8 cellular contexts compared by ENCODE assay signal in genomic region chr10:987635-987905, GRCh38. TPM values are rescaled to one million over a fixed set of nuclear protein-coding genes. Genes with fewer than 3 reads are reported as not detected.
A peak's percentile ranks its signal among the peaks of the same experiment; 100 is the strongest.
DNase-seq lines count a peak whose midpoint lies in the region; ATAC-seq, FAIRE-seq and TF ChIP-seq lines count a peak whose summit lies in the region.

No MANE protein-coding gene starts in this region.

- CTCF ChIA-PET in CD4-positive, alpha-beta T cell (lab: Charles Lee): interaction anchor here (0.7 to 2.1 kb wide), 2 partner anchors 57 to 122 kb away, joined by 3 to 7 read pairs; no protein-coding TSS in a partner anchor
- CTCF ChIA-PET in K562 (lab: Yijun Ruan, JAX; ENCODE audit: low intra/inter-chr PET ratio): no interaction called here

- no peak for TF ChIP-seq CTCF in CD4-positive, alpha-beta T cell (IDR thresholded peaks at IDR 0.05)
- no peak for TF ChIP-seq CTCF in K562 (IDR thresholded peaks at IDR 0.05 in 2 of 3, conservative IDR thresholded peaks at IDR 0.05 in 1 of 3; ENCODE audit: insufficient read depth in 2 of 3, low read depth in 1 of 3, low read length in 3 of 3)
- TF ChIP-seq CTCF in right lobe of liver (IDR thresholded peaks at IDR 0.05): no peak

- POLR2A ChIA-PET in CD4-positive, alpha-beta T cell (lab: Charles Lee): interaction anchor here (0.6 to 2.9 kb wide), 7 partner anchors 9 to 68 kb away, joined by 3 to 21 read pairs (median 5); partner anchors contain the start of genes IDI1, LARP4B and WDR37
- POLR2A ChIA-PET in K562 (lab: Yijun Ruan, JAX): interaction anchor here (0.6 to 2.6 kb wide), 14 partner anchors 9 to 114 kb away, joined by 3 to 20 read pairs (median 4); no protein-coding TSS in a partner anchor

- no peak for DNase-seq in CD4-positive, alpha-beta T cell
- DNase-seq in HTR-8/SVneo (ENCODE audit: insufficient read length, low spot score) (peak; percentile 25), K562 (ENCODE audit: extremely low read depth in 1 of 4, low spot score in 3 of 4) (no peak), right lobe of liver (no peak), NCI-H526 treated with DMSO at 0.1 percent for 48 hours (lab: John Stamatoyannopoulos, UW) (no peak), NCI-H82 treated with DMSO at 0.1 percent for 48 hours (lab: John Stamatoyannopoulos, UW; ENCODE audit: unreplicated experiment) (no peak)
- DNase-seq in stimulated activated CD4-positive, alpha-beta T cell treated with anti-CD3 and anti-CD28 coated beads, Interleukin-2, amount 100 ng/mL, for 24 hours: no peak

- peak overlapping the region; percentile 100 for H3K4me3 Mint-ChIP-seq in CD4-positive, alpha-beta T cell

- TF ChIP-seq RAD21 in K562 (CRISPR knock-in tag; conservative IDR thresholded peaks at IDR 0.05 in 1 of 2, IDR thresholded peaks at IDR 0.05 in 1 of 2): no peak

- no peak for TF ChIP-seq EP300 in K562 (IDR thresholded peaks at IDR 0.05; ENCODE audit: low read length)

- FAIRE-seq in HTR-8/SVneo (lab: Jason Lieb, UNC): no peak
- FAIRE-seq in K562 (lab: Jason Lieb, UNC): no peak

- no peaks in the 10 kb centered on the region for H3K27me3 Mint-ChIP-seq in CD4-positive, alpha-beta T cell

- WGBS in K562 (ENCODE audit: insufficient coverage, low coverage, missing lambda C conversion rate): 5% methylated on average over 10 of the region's 10 CpGs
- WGBS in right lobe of liver (ENCODE audit: insufficient coverage, low coverage, low lambda C conversion rate, missing lambda C conversion rate): 1% methylated on average over 10 of the region's 10 CpGs
- 3% methylated on average over 10 of the region's 10 CpGs for WGBS in urinary bladder

- in situ Hi-C loops in K562 (cut with MboI): loop anchor here (5.0 kb wide), 1 partner anchor 55 kb away; the partner anchor contains the start of gene LARP4B

- H3K27ac ChIP-seq in CD4-positive, alpha-beta T cell (ENCODE audit: low read depth, low read length): peak overlapping the region; percentile 73
- H3K27ac ChIP-seq in K562 (ENCODE audit: extremely low read depth, low read depth, low read length) (peak overlapping the region; percentile 93), right lobe of liver (peak overlapping the region; percentile 63 to 82 (median 81)), urinary bladder (ENCODE audit: low read depth) (peak overlapping the region; percentile 93)

- peaks cover 34% of the 10 kb centered on the region for H3K36me3 Mint-ChIP-seq in CD4-positive, alpha-beta T cell (ENCODE audit: low read depth)

- peak overlapping the region; percentile 99 for H3K27ac Mint-ChIP-seq in CD4-positive, alpha-beta T cell

- BruUV-seq in K562 (replicated peaks; lab: Mats Ljungman, UMichigan): no TSS peak

- H3K9ac ChIP-seq in K562 (ENCODE audit: insufficient read depth in 1 of 2, low read depth in 2 of 2, low read length in 2 of 2): peak overlapping the region; percentile 97 to 99

- peaks cover 54% of the 10 kb centered on the region for H3K79me2 ChIP-seq in K562 (ENCODE audit: control insufficient read depth, insufficient read depth, low read length)

- H2AFZ ChIP-seq in K562 (ENCODE audit: low read depth, low read length): peak overlapping the region; percentile 77

- H3K27me3 ChIP-seq in CD4-positive, alpha-beta T cell (ENCODE audit: control insufficient read depth, insufficient read depth, low read length): no peaks in the 10 kb centered on the region
- H3K27me3 ChIP-seq in K562 (ENCODE audit: control insufficient read depth in 2 of 2, insufficient read depth in 2 of 2, low read length in 2 of 2) (no peaks in the 10 kb centered on the region), right lobe of liver (no peaks in the 10 kb centered on the region)

- peaks cover 22 to 31% of the 10 kb centered on the region in 2 experiments for H3K4me1 ChIP-seq in K562 (replicated peaks in 1 of 2; ENCODE audit: control insufficient read depth in 2 of 2, insufficient read depth in 2 of 2, low read length in 2 of 2)
- peaks cover 0 to 24% (median 5%) of the 10 kb centered on the region in 4 donors for H3K4me1 ChIP-seq in right lobe of liver
- peaks cover 3% of the 10 kb centered on the region for H3K4me1 ChIP-seq in urinary bladder (ENCODE audit: insufficient read depth)

- peak overlapping the region; percentile 94 for H3K4me3 ChIP-seq in K562
- peak overlapping the region; percentile 95 to 99 (median 99) for H3K4me3 ChIP-seq in right lobe of liver
- H3K4me3 ChIP-seq in urinary bladder (ENCODE audit: low read depth, low read length): peak overlapping the region; percentile 92

- no peaks in the 10 kb centered on the region for H3K9me3 Mint-ChIP-seq in CD4-positive, alpha-beta T cell

- TF ChIP-seq POLR2A in K562 (conservative IDR thresholded peaks at IDR 0.05): no peak
- TF ChIP-seq POLR2A in right lobe of liver (IDR thresholded peaks at IDR 0.05): no peak

- ATAC-seq in CD4-positive, alpha-beta T cell (ENCODE audit: poor library complexity): no peak
- ATAC-seq in K562: peak; percentile 33; the same call in 2 of the 3 replicates
- no peak for ATAC-seq in right lobe of liver

- no peaks in the 10 kb centered on the region for H3K9me3 ChIP-seq in CD4-positive, alpha-beta T cell (ENCODE audit: control insufficient read depth, low read length)
- H3K9me3 ChIP-seq in K562 (replicated peaks; ENCODE audit: control insufficient read depth, insufficient read depth, low read depth, low read length) (no peaks in the 10 kb centered on the region), right lobe of liver (no peaks in the 10 kb centered on the region)

- H3K9me1 ChIP-seq in K562 (ENCODE audit: control insufficient read depth, insufficient read depth, low read length): no peaks in the 10 kb centered on the region

- H3K4me2 ChIP-seq in K562 (ENCODE audit: insufficient read depth, low read length): peak overlapping the region; percentile 89

- peaks cover 46% of the 10 kb centered on the region for H3K4me1 Mint-ChIP-seq in CD4-positive, alpha-beta T cell (ENCODE audit: low read depth)

- peaks cover 31% of the 10 kb centered on the region for H3K36me3 ChIP-seq in K562 (ENCODE audit: control insufficient read depth, insufficient read depth, low read length)
- H3K36me3 ChIP-seq in right lobe of liver: no peaks in the 10 kb centered on the region
- H3K36me3 ChIP-seq in urinary bladder (ENCODE audit: insufficient read depth): no peaks in the 10 kb centered on the region

- H4K20me1 ChIP-seq in K562 (replicated peaks; ENCODE audit: control insufficient read depth, insufficient read depth, low read length): peaks cover 22% of the 10 kb centered on the region

- intact Hi-C loops in CD4-positive, alpha-beta T cell (cut with DNase I, micrococcal nuclease): loop anchor here (2.0 to 5.0 kb wide), 3 partner anchors 57 to 855 kb away; partner anchors contain the start of gene LARP4B (in 1 of the 2)
- intact Hi-C loops in K562 (cut with micrococcal nuclease) (loop anchor here (5.0 kb wide), 1 partner anchor 55 kb away; the partner anchor contains the start of gene LARP4B), right lobe of liver (cut with DNase I) (no loop called here)

RNA-seq across cellular contexts. Expression of gene GTPBP4, which starts 0.7 kb away (rescaled TPM):
- 10 to 100 TPM; 50.3 to 53.7 TPM for total RNA-seq in CD4-positive, alpha-beta T cell
- total RNA-seq in K562 (2011; cell fraction: chromatin; rRNA removed; ENCODE audit: low replicate concordance): 152 and 161 TPM in 2 replicates
- total RNA-seq in K562 (2011; cell fraction: nucleolus; rRNA removed): 89.4 and 92.6 TPM in 2 replicates
- total RNA-seq in K562 (2011; cell fraction: nucleoplasm; rRNA removed): 101 and 119 TPM in 2 replicates
- 139 and 155 TPM in 2 replicates for total RNA-seq in K562 (2014; rRNA removed)
- total RNA-seq in K562 (2014; rRNA removed; fragmentation: Illumina TruSeq; extraction: Trizol): 147 and 176 TPM in 2 replicates
- 119 and 121 TPM in 2 replicates for total RNA-seq in K562 (2015; rRNA removed; fragmentation: Illumina TruSeq; extraction: Trizol)
- 113 and 128 TPM in 2 replicates for total RNA-seq in K562 (2021)
- polyA plus RNA-seq in K562 (2011; rRNA removed): 63.2 and 79.0 TPM in 2 replicates
- 23.3 and 31.7 TPM in 2 replicates for polyA plus RNA-seq in K562 (2011; cell fraction: cytosol; rRNA removed)
- 66.4 and 72.5 TPM in 2 replicates for polyA plus RNA-seq in K562 (2011; cell fraction: nucleus; rRNA removed)
- polyA plus RNA-seq in K562 (2012): 54.3 and 75.5 TPM in 2 replicates
- 102 and 118 TPM in 2 replicates for polyA plus RNA-seq in K562 (2014; fragmentation: Illumina TruSeq; extraction: Trizol)
- 100 to 1,000 TPM in 1 of 2 experiments, 10 to 100 TPM in 1; 88.2 to 128 TPM for polyA plus RNA-seq in K562 (2014; fragmentation: Nextera tagmentation; extraction: Ambion mirVana)
- 135 TPM in 2 replicates for polyA plus RNA-seq in K562 (2014; rRNA removed)
- 51.2 and 60.2 TPM in 2 replicates for polyA minus RNA-seq in K562 (2011; rRNA and poly(A)+ RNA removed)
- polyA minus RNA-seq in K562 (2011; cell fraction: cytosol; rRNA and poly(A)+ RNA removed): 24.7 and 30.6 TPM in 2 replicates
- polyA minus RNA-seq in K562 (2011; cell fraction: nucleus; rRNA and poly(A)+ RNA removed): 42.3 and 61.3 TPM in 2 replicates
- total RNA-seq in right lobe of liver: 10 to 100 TPM in 5 of 6 experiments, 1 to 10 TPM in 1; 6.6 to 18.6 (median 15.4) TPM
- total RNA-seq in urinary bladder: 28.4 TPM
- polyA plus RNA-seq in urinary bladder: 27.4 TPM

RNA-seq across cellular contexts. Expression of gene IDI2, which starts 38.1 kb away (rescaled TPM):
- not detected for total RNA-seq in CD4-positive, alpha-beta T cell
- not detected in 2 replicates for total RNA-seq in K562 (2011; cell fraction: chromatin; rRNA removed; ENCODE audit: low replicate concordance)
- total RNA-seq in K562 (2011; cell fraction: nucleolus; rRNA removed): not detected in 2 replicates
- not detected in 2 replicates for total RNA-seq in K562 (2011; cell fraction: nucleoplasm; rRNA removed)
- total RNA-seq in K562 (2014; rRNA removed) (not detected in 2 replicates), K562 (2014; rRNA removed; fragmentation: Illumina TruSeq; extraction: Trizol) (not detected in 2 replicates), K562 (2015; rRNA removed; fragmentation: Illumina TruSeq; extraction: Trizol) (not detected in 2 replicates), K562 (2021) (not detected in 2 replicates), right lobe of liver (not detected), urinary bladder (not detected)
- polyA plus RNA-seq in K562 (2011; rRNA removed) (not detected in 2 replicates), K562 (2014; fragmentation: Illumina TruSeq; extraction: Trizol) (not detected in 2 replicates), K562 (2014; fragmentation: Nextera tagmentation; extraction: Ambion mirVana) (not detected), K562 (2014; rRNA removed) (not detected in 2 replicates), urinary bladder (not detected)
- polyA plus RNA-seq in K562 (2011; cell fraction: cytosol; rRNA removed): 0.04 and 0.10 TPM in 2 replicates
- not detected in 2 replicates for polyA plus RNA-seq in K562 (2011; cell fraction: nucleus; rRNA removed)
- not detected in 2 replicates for polyA plus RNA-seq in K562 (2012)
- polyA minus RNA-seq in K562 (2011; rRNA and poly(A)+ RNA removed): not detected in 2 replicates
- polyA minus RNA-seq in K562 (2011; cell fraction: cytosol; rRNA and poly(A)+ RNA removed): not detected in 2 replicates
- polyA minus RNA-seq in K562 (2011; cell fraction: nucleus; rRNA and poly(A)+ RNA removed): not detected in 2 replicates

RNA-seq across cellular contexts. Expression of gene LARP4B, which starts 56.1 kb away (rescaled TPM):
- 10 to 100 TPM; 33.1 to 40.2 TPM for total RNA-seq in CD4-positive, alpha-beta T cell
- total RNA-seq in K562 (2011; cell fraction: chromatin; rRNA removed; ENCODE audit: low replicate concordance): 210 and 214 TPM in 2 replicates
- total RNA-seq in K562 (2011; cell fraction: nucleolus; rRNA removed): 107 and 116 TPM in 2 replicates
- total RNA-seq in K562 (2011; cell fraction: nucleoplasm; rRNA removed): 149 and 184 TPM in 2 replicates
- 48.4 and 61.7 TPM in 2 replicates for total RNA-seq in K562 (2014; rRNA removed)
- total RNA-seq in K562 (2014; rRNA removed; fragmentation: Illumina TruSeq; extraction: Trizol): 28.3 and 28.6 TPM in 2 replicates
- 37.3 and 39.0 TPM in 2 replicates for total RNA-seq in K562 (2015; rRNA removed; fragmentation: Illumina TruSeq; extraction: Trizol)
- total RNA-seq in K562 (2021): 128 and 130 TPM in 2 replicates
- polyA plus RNA-seq in K562 (2011; rRNA removed): 63.1 and 64.1 TPM in 2 replicates
- polyA plus RNA-seq in K562 (2011; cell fraction: cytosol; rRNA removed): 38.4 and 38.9 TPM in 2 replicates
- 106 and 107 TPM in 2 replicates for polyA plus RNA-seq in K562 (2011; cell fraction: nucleus; rRNA removed)
- polyA plus RNA-seq in K562 (2012): 21.5 and 41.5 TPM in 2 replicates
- 38.5 and 44.0 TPM in 2 replicates for polyA plus RNA-seq in K562 (2014; fragmentation: Illumina TruSeq; extraction: Trizol)
- 10 to 100 TPM; 11.8 to 21.0 TPM for polyA plus RNA-seq in K562 (2014; fragmentation: Nextera tagmentation; extraction: Ambion mirVana)
- 42.6 and 46.6 TPM in 2 replicates for polyA plus RNA-seq in K562 (2014; rRNA removed)
- polyA minus RNA-seq in K562 (2011; rRNA and poly(A)+ RNA removed): 95.3 and 108 TPM in 2 replicates
- polyA minus RNA-seq in K562 (2011; cell fraction: cytosol; rRNA and poly(A)+ RNA removed): 55.8 and 69.2 TPM in 2 replicates
- polyA minus RNA-seq in K562 (2011; cell fraction: nucleus; rRNA and poly(A)+ RNA removed): 70.0 and 104 TPM in 2 replicates
- 10 to 100 TPM; 22.4 to 35.9 (median 31.7) TPM for total RNA-seq in right lobe of liver
- total RNA-seq in urinary bladder: 28.4 TPM
- 19.1 TPM for polyA plus RNA-seq in urinary bladder

Comparison
In these comparisons a context has a peak if more than half of its experiments do, and no peak if none do; other contexts are left out.
1. intact Hi-C loops: an anchor here in CD4-positive, alpha-beta T cell (2.0 to 5.0 kb wide) and K562 (5.0 kb wide); none called in right lobe of liver.